Comparison of ENCODE assay signal across 12 cellular contexts in the genomic region with DNA sequence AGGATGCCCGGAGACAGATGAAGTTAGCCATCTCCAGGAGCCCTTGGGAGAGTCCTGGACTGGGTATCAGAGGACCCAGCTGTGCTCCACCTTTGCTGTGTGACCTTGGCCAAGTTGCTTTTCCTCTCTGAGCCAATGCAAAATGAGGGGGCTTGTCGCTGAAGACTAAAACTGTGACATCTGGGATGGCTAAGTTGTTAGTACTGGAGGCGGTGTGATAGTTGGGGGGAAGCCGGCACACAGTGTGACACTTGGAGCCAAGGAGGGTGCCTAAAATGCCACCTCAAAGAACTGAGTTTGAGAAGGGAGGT. TPM values are rescaled to one million over a fixed set of nuclear protein-coding genes. Genes with fewer than 3 reads are reported as not detected.
DNase-seq lines count a peak whose midpoint lies in the region; ATAC-seq, FAIRE-seq and TF ChIP-seq lines count a peak whose summit lies in the region.
"Had no signal": no experiment of that assay in that cellular context is flagged by ENCODE, and none has a peak within 500 bp of the region (broad histone marks: within the 10 kb centered on the region; RNA-seq: fewer than 3 reads in every experiment).

No MANE protein-coding gene starts in this region.

- H3K9me3 ChIP-seq in SK-N-MC (ENCODE audit: low read depth, low read length) (no peaks in the 10 kb centered on the region), pancreas (no peaks in the 10 kb centered on the region)

- peak overlapping the region; percentile 52 for H3K4me3 ChIP-seq in BJ (ENCODE audit: low read depth, low read length)
- H3K4me3 ChIP-seq in SK-N-MC: peak overlapping the region; percentile 74
- H3K4me3 ChIP-seq in pancreas: peak overlapping the region; percentile 34 to 65 (median 57)

- H3K4me3 Mint-ChIP-seq in glutamatergic neuron (ENCODE audit: unreplicated experiment): peak overlapping the region; percentile 83
- H3K4me3 Mint-ChIP-seq in activated CD4-positive, alpha-beta T cell treated with anti-CD3 and anti-CD28 coated beads, Interleukin-2, amount 10 ng/mL, durations not matched to agents 7 days and 5 days: no peak overlapping the region
- H3K4me3 Mint-ChIP-seq: activated CD8-positive, alpha-beta T cell treated with anti-CD3 and anti-CD28 coated beads for 36 hours had no signal

- H3K27me3 ChIP-seq in BJ (ENCODE audit: control insufficient read depth, insufficient read depth, low read length) (no peaks in the 10 kb centered on the region; the same call in 1 of the 2 replicates), pancreas (no peaks in the 10 kb centered on the region)

- peak; percentile 30 to 53 (median 41) for ATAC-seq in pancreas
- ATAC-seq: activated CD8-positive, alpha-beta T cell treated with anti-CD3 and anti-CD28 coated beads for 36 hours had no signal

- POLR2A ChIA-PET in BJ (lab: Charles Lee): no interaction called here
- POLR2A ChIA-PET in activated CD4-positive, alpha-beta T cell treated with anti-CD3 and anti-CD28 coated beads, Interleukin-2, amount 10 ng/mL, durations not matched to agents 7 days and 5 days (lab: Charles Lee): no interaction called here

- H3K36me3 ChIP-seq in BJ (ENCODE audit: control insufficient read depth, insufficient read depth, low read length) (no peaks in the 10 kb centered on the region), SK-N-MC (ENCODE audit: insufficient read depth, low read length) (no peaks in the 10 kb centered on the region), pancreas (no peaks in the 10 kb centered on the region)

- CTCF ChIA-PET in BJ (lab: Yijun Ruan, JAX): no interaction called here
- CTCF ChIA-PET in activated CD4-positive, alpha-beta T cell treated with anti-CD3 and anti-CD28 coated beads, Interleukin-2, amount 10 ng/mL, durations not matched to agents 7 days and 5 days (lab: Charles Lee): interaction anchor here (1.6 kb wide), 1 partner anchor 13 kb away, joined by 3 read pairs; no protein-coding TSS in a partner anchor

- TF ChIP-seq CTCF in BJ (IDR thresholded peaks at IDR 0.05; ENCODE audit: insufficient read depth, low read depth, low read length) (no peak), glutamatergic neuron (IDR thresholded peaks at IDR 0.05; ENCODE audit: partially characterized antibody, unreplicated experiment) (no peak), pancreas (IDR thresholded peaks at IDR 0.05) (no peak)

- intact Hi-C loops in pancreas (cut with DNase I): no loop called here

- H3K27ac ChIP-seq in SK-N-MC (no peak overlapping the region), pancreas (no peak overlapping the region)

- 34 to 45% methylated on average over 4 of the region's 4 CpGs for WGBS in pancreas, 2 donors

- H3K27ac Mint-ChIP-seq in glutamatergic neuron (ENCODE audit: unreplicated experiment): peak overlapping the region; percentile 76
- H3K27ac Mint-ChIP-seq in activated CD4-positive, alpha-beta T cell treated with anti-CD3 and anti-CD28 coated beads, Interleukin-2, amount 10 ng/mL, durations not matched to agents 7 days and 5 days: no peak overlapping the region
- H3K27ac Mint-ChIP-seq: activated CD8-positive, alpha-beta T cell treated with anti-CD3 and anti-CD28 coated beads for 36 hours had no signal

- H3K36me3 Mint-ChIP-seq in glutamatergic neuron (ENCODE audit: unreplicated experiment): no peaks in the 10 kb centered on the region
- no peaks in the 10 kb centered on the region for H3K36me3 Mint-ChIP-seq in activated CD4-positive, alpha-beta T cell treated with anti-CD3 and anti-CD28 coated beads, Interleukin-2, amount 10 ng/mL, durations not matched to agents 7 days and 5 days (ENCODE audit: low read depth)

- peaks cover 3% of the 10 kb centered on the region for H3K27me3 Mint-ChIP-seq in glutamatergic neuron (ENCODE audit: unreplicated experiment)
- H3K27me3 Mint-ChIP-seq in activated CD4-positive, alpha-beta T cell treated with anti-CD3 and anti-CD28 coated beads, Interleukin-2, amount 10 ng/mL, durations not matched to agents 7 days and 5 days: no peaks in the 10 kb centered on the region

- H3K4me1 ChIP-seq in pancreas: peaks cover 0 to 6% (median 4%) of the 10 kb centered on the region in 3 donors

- peaks cover 5% of the 10 kb centered on the region for H3K4me1 Mint-ChIP-seq in glutamatergic neuron (ENCODE audit: low read depth, unreplicated experiment)
- no peaks in the 10 kb centered on the region for H3K4me1 Mint-ChIP-seq in activated CD4-positive, alpha-beta T cell treated with anti-CD3 and anti-CD28 coated beads, Interleukin-2, amount 10 ng/mL, durations not matched to agents 7 days and 5 days

- H3K9ac ChIP-seq in SK-N-MC (ENCODE audit: insufficient read length): peak overlapping the region; percentile 56

- FAIRE-seq in pancreas (lab: Jason Lieb, UNC): no peak
- FAIRE-seq: GM12892 had no signal

- peaks cover 5% of the 10 kb centered on the region for H3K9me3 Mint-ChIP-seq in glutamatergic neuron (ENCODE audit: unreplicated experiment)
- H3K9me3 Mint-ChIP-seq in activated CD4-positive, alpha-beta T cell treated with anti-CD3 and anti-CD28 coated beads, Interleukin-2, amount 10 ng/mL, durations not matched to agents 7 days and 5 days: no peaks in the 10 kb centered on the region
- H3K9me3 Mint-ChIP-seq: activated CD8-positive, alpha-beta T cell treated with anti-CD3 and anti-CD28 coated beads for 36 hours had no signal

- no peak for DNase-seq in BJ (ENCODE audit: low read depth)
- no peak for DNase-seq in SK-N-MC (ENCODE audit: low read depth, low spot score)
- DNase-seq in glutamatergic neuron: no peak
- DNase-seq in pancreas: no peak
- DNase-seq in activated CD4-positive, alpha-beta T cell treated with anti-CD3 and anti-CD28 coated beads, Interleukin-2, amount 50 U/mL, for 1 hour: no peak
- no peak for DNase-seq in activated CD4-positive, alpha-beta T cell treated with anti-CD3 and anti-CD28 coated beads, Interleukin-2, amount 10 ng/mL, durations not matched to agents 7 days and 5 days
- DNase-seq in NCI-H1417 treated with DMSO at 0.1 percent for 48 hours (lab: John Stamatoyannopoulos, UW): no peak
- no peak for DNase-seq in ureter (ENCODE audit: low spot score)
- DNase-seq: activated CD8-positive, alpha-beta T cell treated with anti-CD3 and anti-CD28 coated beads for 36 hours; NCI-H187 treated with DMSO at 0.1 percent for 48 hours had no signal

RNA-seq across cellular contexts. Expression of gene INPP5J, which starts 0.5 kb away (rescaled TPM):
- polyA plus RNA-seq in BJ (2011; rRNA removed): 1.1 and 1.5 TPM in 2 replicates
- polyA minus RNA-seq in BJ (2011; rRNA and poly(A)+ RNA removed): 0.98 and 2.5 TPM in 2 replicates
- total RNA-seq in glutamatergic neuron (ENCODE audit: unreplicated experiment): 15.4 TPM
- 10 to 100 TPM in 2 of 6 donors, 1 to 10 TPM in 4; 4.5 to 12.7 (median 8.2) TPM for total RNA-seq in pancreas
- 10 to 100 TPM; 23.0 to 25.0 TPM for polyA plus RNA-seq in pancreas
- total RNA-seq in activated CD4-positive, alpha-beta T cell treated with anti-CD3 and anti-CD28 coated beads, Interleukin-2, amount 10 ng/mL, durations not matched to agents 7 days and 5 days: not detected
- 4.8 TPM for total RNA-seq in ureter

RNA-seq across cellular contexts. Expression of gene SELENOM, which starts 15.9 kb away (rescaled TPM):
- polyA plus RNA-seq in BJ (2011; rRNA removed) (215 and 292 TPM in 2 replicates), pancreas (100 to 1,000 TPM; 118 TPM)
- polyA minus RNA-seq in BJ (2011; rRNA and poly(A)+ RNA removed): 111 and 156 TPM in 2 replicates
- total RNA-seq in glutamatergic neuron (ENCODE audit: unreplicated experiment) (40.9 TPM), pancreas (10 to 100 TPM; 46.1 to 62.4 (median 54.4) TPM), ureter (259 TPM)
- 1 to 10 TPM; 2.1 to 2.2 TPM for total RNA-seq in activated CD4-positive, alpha-beta T cell treated with anti-CD3 and anti-CD28 coated beads, Interleukin-2, amount 10 ng/mL, durations not matched to agents 7 days and 5 days

RNA-seq across cellular contexts. Expression of gene PLA2G3, which starts 17.1 kb away (rescaled TPM):
- polyA plus RNA-seq in BJ (2011; rRNA removed) (0.04 TPM in 1 of 2 replicates, not detected in the other), pancreas (under 1 TPM in 1 of 2 donors, not detected in 1; 0.02 TPM)
- not detected in 2 replicates for polyA minus RNA-seq in BJ (2011; rRNA and poly(A)+ RNA removed)
- total RNA-seq in glutamatergic neuron (ENCODE audit: unreplicated experiment) (1.3 TPM), pancreas (not detected), ureter (not detected)
- total RNA-seq in activated CD4-positive, alpha-beta T cell treated with anti-CD3 and anti-CD28 coated beads, Interleukin-2, amount 10 ng/mL, durations not matched to agents 7 days and 5 days: not detected
- total RNA-seq: activated CD8-positive, alpha-beta T cell treated with anti-CD3 and anti-CD28 coated beads for 36 hours; glomerular endothelial cell had no signal

RNA-seq across cellular contexts. Expression of gene RNF185, which starts 36.7 kb away (rescaled TPM):
- polyA plus RNA-seq in BJ (2011; rRNA removed) (50.7 and 58.5 TPM in 2 replicates), pancreas (10 to 100 TPM in 1 of 2 donors, 1 to 10 TPM in 1; 9.4 to 18.9 TPM)
- 21.9 and 34.6 TPM in 2 replicates for polyA minus RNA-seq in BJ (2011; rRNA and poly(A)+ RNA removed)
- total RNA-seq in glutamatergic neuron (ENCODE audit: unreplicated experiment) (27.4 TPM), pancreas (10 to 100 TPM in 5 of 6 donors, 1 to 10 TPM in 1; 9.5 to 19.6 (median 14.0) TPM), ureter (34.1 TPM)
- 10 to 100 TPM; 19.7 to 20.4 TPM for total RNA-seq in activated CD4-positive, alpha-beta T cell treated with anti-CD3 and anti-CD28 coated beads, Interleukin-2, amount 10 ng/mL, durations not matched to agents 7 days and 5 days

RNA-seq across cellular contexts. Expression of gene SMTN, which starts 42.1 kb away (rescaled TPM):
- polyA plus RNA-seq in BJ (2011; rRNA removed) (16.9 and 45.7 TPM in 2 replicates), pancreas (10 to 100 TPM; 68.1 to 77.4 TPM)
- polyA minus RNA-seq in BJ (2011; rRNA and poly(A)+ RNA removed): 19.0 and 23.1 TPM in 2 replicates
- total RNA-seq in glutamatergic neuron (ENCODE audit: unreplicated experiment) (13.3 TPM), pancreas (10 to 100 TPM; 25.5 to 51.2 (median 37.7) TPM), ureter (327 TPM)
- total RNA-seq in activated CD4-positive, alpha-beta T cell treated with anti-CD3 and anti-CD28 coated beads, Interleukin-2, amount 10 ng/mL, durations not matched to agents 7 days and 5 days: 10 to 100 TPM; 46.1 to 51.6 TPM

Comparison
In these comparisons a context has a peak if more than half of its experiments do, and no peak if none do; other contexts are left out.
1. RNA of gene SELENOM, which starts 15.9 kb away (total RNA-seq): 259 TPM in ureter (single experiment), 46.1 to 62.4 TPM in pancreas and 40.9 TPM in glutamatergic neuron (single experiment); 2.1 to 2.2 TPM in activated CD4-positive, alpha-beta T cell treated with anti-CD3 and anti-CD28 coated beads, Interleukin-2, amount 10 ng/mL, durations not matched to agents 7 days and 5 days; every median in the first group is over 10 times any median in the second.
2. Peak in every context shown above with its lines, with median percentiles within 50 percentile points of each other: H3K4me3 ChIP-seq.